1 cellular context compared by ENCODE assay signal in the genomic region with DNA sequence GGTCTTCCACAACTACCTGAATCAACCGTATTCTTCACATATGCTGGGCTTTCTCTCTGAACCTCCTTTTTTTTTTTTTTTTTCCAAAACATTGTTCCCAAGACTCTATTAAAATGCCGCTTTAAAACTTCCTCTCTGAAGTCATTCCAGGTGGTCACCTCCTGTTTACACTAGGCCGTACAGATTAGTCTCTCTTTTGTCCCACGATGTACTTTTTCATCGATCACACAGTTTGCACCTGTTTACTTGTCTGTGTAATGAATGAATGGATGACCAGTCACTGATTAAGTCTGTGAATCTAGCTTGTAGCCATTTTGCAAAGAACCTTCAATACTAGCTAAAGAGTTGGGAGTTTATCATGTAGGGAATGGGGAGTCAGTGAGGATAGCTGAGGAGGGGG.
TF ChIP-seq lines count a peak whose summit lies in the region.

No MANE protein-coding gene starts in this region.

TF ChIP-seq in HepG2, 621 proteins besides CTCF, POLR2A, EP300 and RAD21 (continued from another document and continues in another):
- TF ChIP-seq, protein P1, sequence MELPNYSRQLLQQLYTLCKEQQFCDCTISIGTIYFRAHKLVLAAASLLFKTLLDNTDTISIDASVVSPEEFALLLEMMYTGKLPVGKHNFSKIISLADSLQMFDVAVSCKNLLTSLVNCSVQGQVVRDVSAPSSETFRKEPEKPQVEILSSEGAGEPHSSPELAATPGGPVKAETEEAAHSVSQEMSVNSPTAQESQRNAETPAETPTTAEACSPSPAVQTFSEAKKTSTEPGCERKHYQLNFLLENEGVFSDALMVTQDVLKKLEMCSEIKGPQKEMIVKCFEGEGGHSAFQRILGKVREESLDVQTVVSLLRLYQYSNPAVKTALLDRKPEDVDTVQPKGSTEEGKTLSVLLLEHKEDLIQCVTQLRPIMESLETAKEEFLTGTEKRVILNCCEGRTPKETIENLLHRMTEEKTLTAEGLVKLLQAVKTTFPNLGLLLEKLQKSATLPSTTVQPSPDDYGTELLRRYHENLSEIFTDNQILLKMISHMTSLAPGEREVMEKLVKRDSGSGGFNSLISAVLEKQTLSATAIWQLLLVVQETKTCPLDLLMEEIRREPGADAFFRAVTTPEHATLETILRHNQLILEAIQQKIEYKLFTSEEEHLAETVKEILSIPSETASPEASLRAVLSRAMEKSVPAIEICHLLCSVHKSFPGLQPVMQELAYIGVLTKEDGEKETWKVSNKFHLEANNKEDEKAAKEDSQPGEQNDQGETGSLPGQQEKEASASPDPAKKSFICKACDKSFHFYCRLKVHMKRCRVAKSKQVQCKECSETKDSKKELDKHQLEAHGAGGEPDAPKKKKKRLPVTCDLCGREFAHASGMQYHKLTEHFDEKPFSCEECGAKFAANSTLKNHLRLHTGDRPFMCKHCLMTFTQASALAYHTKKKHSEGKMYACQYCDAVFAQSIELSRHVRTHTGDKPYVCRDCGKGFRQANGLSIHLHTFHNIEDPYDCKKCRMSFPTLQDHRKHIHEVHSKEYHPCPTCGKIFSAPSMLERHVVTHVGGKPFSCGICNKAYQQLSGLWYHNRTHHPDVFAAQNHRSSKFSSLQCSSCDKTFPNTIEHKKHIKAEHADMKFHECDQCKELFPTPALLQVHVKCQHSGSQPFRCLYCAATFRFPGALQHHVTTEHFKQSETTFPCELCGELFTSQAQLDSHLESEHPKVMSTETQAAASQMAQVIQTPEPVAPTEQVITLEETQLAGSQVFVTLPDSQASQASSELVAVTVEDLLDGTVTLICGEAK (IDR thresholded peaks at IDR 0.05): no peak
- TF ChIP-seq, protein P1 (CRISPR knock-in tag; IDR thresholded peaks at IDR 0.05): no peak
- TF ChIP-seq SRSF4 (IDR thresholded peaks at IDR 0.05; ENCODE audit: low read depth, low read length, poor library complexity, severe bottlenecking) (no peak), FOXO1 (CRISPR knock-in tag; IDR thresholded peaks at IDR 0.05) (peak; percentile 72; the same call in 1 of the 2 replicates), HDAC2 (CRISPR knock-in tag; IDR thresholded peaks at IDR 0.05) (peak; percentile 55; the same call in 1 of the 2 replicates), KLF13 (CRISPR knock-in tag; IDR thresholded peaks at IDR 0.05) (no peak), ZNF484 (CRISPR knock-in tag; IDR thresholded peaks at IDR 0.05; ENCODE audit: borderline replicate concordance, low read depth) (no peak), SP1 (IDR thresholded peaks at IDR 0.05) (no peak), SP1 (CRISPR knock-in tag; IDR thresholded peaks at IDR 0.05) (no peak), SOX6 (IDR thresholded peaks at IDR 0.05) (no peak), SOX6 (CRISPR knock-in tag; IDR thresholded peaks at IDR 0.05) (peak; percentile 93), ZNF639 (CRISPR knock-in tag; conservative IDR thresholded peaks at IDR 0.05) (no peak), BCL6 (CRISPR knock-in tag; IDR thresholded peaks at IDR 0.05) (peak; percentile 61; the same call in 1 of the 2 replicates), TOPORS (CRISPR knock-in tag; IDR thresholded peaks at IDR 0.05) (no peak), TFDP2 (CRISPR knock-in tag; IDR thresholded peaks at IDR 0.05) (no peak), TARDBP (CRISPR knock-in tag; IDR thresholded peaks at IDR 0.05) (0 out of 2 replicates have a peak, but pooled peaks have one; percentile 39), CHCHD3 (CRISPR knock-in tag; IDR thresholded peaks at IDR 0.05) (no peak), XBP1 (CRISPR knock-in tag; IDR thresholded peaks at IDR 0.05) (no peak), DNMT3B (CRISPR knock-in tag; conservative IDR thresholded peaks at IDR 0.05) (no peak), HNRNPH1 (optimal IDR thresholded peaks at IDR 0.05; ENCODE audit: low read depth, low read length) (no peak), CEBPG (CRISPR knock-in tag; IDR thresholded peaks at IDR 0.05) (peak; percentile 11; the same call in 1 of the 2 replicates), DMAP1 (CRISPR knock-in tag; IDR thresholded peaks at IDR 0.05) (no peak), HNF1B (CRISPR knock-in tag; IDR thresholded peaks at IDR 0.05) (no peak), MED13 (CRISPR knock-in tag; IDR thresholded peaks at IDR 0.05) (no peak), ZSCAN5A (CRISPR knock-in tag; IDR thresholded peaks at IDR 0.05; ENCODE audit: borderline replicate concordance) (no peak), DR1 (CRISPR knock-in tag; IDR thresholded peaks at IDR 0.05) (no peak), GATAD2A (CRISPR knock-in tag; IDR thresholded peaks at IDR 0.05) (peak; percentile 81), HIVEP1 (CRISPR knock-in tag; IDR thresholded peaks at IDR 0.05) (no peak), ERF (CRISPR knock-in tag; IDR thresholded peaks at IDR 0.05) (no peak), ZNF382 (CRISPR knock-in tag; IDR thresholded peaks at IDR 0.05; ENCODE audit: borderline replicate concordance) (no peak), NFE2L1 (CRISPR knock-in tag; IDR thresholded peaks at IDR 0.05; ENCODE audit: borderline replicate concordance) (no peak), PATZ1 (CRISPR knock-in tag; IDR thresholded peaks at IDR 0.05) (no peak), ZNF598 (CRISPR knock-in tag; IDR thresholded peaks at IDR 0.05; ENCODE audit: borderline replicate concordance) (no peak), CEBPB (IDR thresholded peaks at IDR 0.05; ENCODE audit: borderline replicate concordance, low read depth, low read length) (no peak), KLF11 (CRISPR knock-in tag; IDR thresholded peaks at IDR 0.05) (no peak), ZNF768 (CRISPR knock-in tag; IDR thresholded peaks at IDR 0.05) (no peak)
- TF ChIP-seq, protein P2, sequence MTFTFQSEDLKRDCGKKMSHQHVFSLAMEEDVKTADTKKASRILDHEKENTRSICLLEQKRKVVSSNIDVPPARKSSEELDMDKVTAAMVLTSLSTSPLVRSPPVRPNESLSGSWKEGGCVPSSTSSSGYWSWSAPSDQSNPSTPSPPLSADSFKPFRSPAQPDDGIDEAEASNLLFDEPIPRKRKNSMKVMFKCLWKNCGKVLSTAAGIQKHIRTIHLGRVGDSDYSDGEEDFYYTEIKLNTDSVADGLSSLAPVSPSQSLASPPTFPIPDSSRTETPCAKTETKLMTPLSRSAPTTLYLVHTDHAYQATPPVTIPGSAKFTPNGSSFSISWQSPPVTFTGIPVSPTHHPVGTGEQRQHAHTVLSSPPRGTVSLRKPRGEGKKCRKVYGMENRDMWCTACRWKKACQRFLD (CRISPR knock-in tag; IDR thresholded peaks at IDR 0.05; ENCODE audit: borderline replicate concordance): no peak
- TF ChIP-seq, protein P3, sequence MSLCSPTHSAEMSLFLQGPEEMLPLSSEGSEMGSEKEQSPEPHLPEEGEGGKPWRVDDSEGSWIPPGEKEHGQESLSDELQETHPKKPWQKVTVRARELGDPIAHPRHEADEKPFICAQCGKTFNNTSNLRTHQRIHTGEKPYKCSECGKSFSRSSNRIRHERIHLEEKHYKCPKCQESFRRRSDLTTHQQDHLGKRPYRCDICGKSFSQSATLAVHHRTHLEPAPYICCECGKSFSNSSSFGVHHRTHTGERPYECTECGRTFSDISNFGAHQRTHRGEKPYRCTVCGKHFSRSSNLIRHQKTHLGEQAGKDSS (CRISPR knock-in tag; IDR thresholded peaks at IDR 0.05; ENCODE audit: borderline replicate concordance, low read depth): no peak
- TF ChIP-seq, protein P4, sequence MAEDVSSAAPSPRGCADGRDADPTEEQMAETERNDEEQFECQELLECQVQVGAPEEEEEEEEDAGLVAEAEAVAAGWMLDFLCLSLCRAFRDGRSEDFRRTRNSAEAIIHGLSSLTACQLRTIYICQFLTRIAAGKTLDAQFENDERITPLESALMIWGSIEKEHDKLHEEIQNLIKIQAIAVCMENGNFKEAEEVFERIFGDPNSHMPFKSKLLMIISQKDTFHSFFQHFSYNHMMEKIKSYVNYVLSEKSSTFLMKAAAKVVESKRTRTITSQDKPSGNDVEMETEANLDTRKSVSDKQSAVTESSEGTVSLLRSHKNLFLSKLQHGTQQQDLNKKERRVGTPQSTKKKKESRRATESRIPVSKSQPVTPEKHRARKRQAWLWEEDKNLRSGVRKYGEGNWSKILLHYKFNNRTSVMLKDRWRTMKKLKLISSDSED (CRISPR knock-in tag; IDR thresholded peaks at IDR 0.05): no peak
- TF ChIP-seq, protein P5, sequence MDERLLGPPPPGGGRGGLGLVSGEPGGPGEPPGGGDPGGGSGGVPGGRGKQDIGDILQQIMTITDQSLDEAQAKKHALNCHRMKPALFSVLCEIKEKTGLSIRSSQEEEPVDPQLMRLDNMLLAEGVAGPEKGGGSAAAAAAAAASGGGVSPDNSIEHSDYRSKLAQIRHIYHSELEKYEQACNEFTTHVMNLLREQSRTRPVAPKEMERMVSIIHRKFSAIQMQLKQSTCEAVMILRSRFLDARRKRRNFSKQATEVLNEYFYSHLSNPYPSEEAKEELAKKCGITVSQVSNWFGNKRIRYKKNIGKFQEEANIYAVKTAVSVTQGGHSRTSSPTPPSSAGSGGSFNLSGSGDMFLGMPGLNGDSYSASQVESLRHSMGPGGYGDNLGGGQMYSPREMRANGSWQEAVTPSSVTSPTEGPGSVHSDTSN (CRISPR knock-in tag; IDR thresholded peaks at IDR 0.05): no peak
